26 cellular contexts compared by ENCODE assay signal in genomic region chr6:160798625-160799024, GRCh38.
"Had no signal": no experiment of that assay in that cellular context is flagged by ENCODE, and none has a peak within 500 bp of the region (broad histone marks: within the 10 kb centered on the region; RNA-seq: fewer than 3 reads in every experiment).

No MANE protein-coding gene starts in this region.

- H3K36me3 ChIP-seq: colonic mucosa, esophagus muscularis mucosa, heart right ventricle, neural progenitor cell, prostate gland, right atrium auricular region, suprapubic skin, transverse colon, upper lobe of right lung, uterus had no signal

- H3K4me1 ChIP-seq: colonic mucosa, heart right ventricle, neural progenitor cell, prostate gland, right atrium auricular region, suprapubic skin, transverse colon, upper lobe of right lung, uterus had no signal

- H3K27ac ChIP-seq: colonic mucosa, esophagus muscularis mucosa, heart right ventricle, neural progenitor cell, prostate gland, right atrium auricular region, suprapubic skin, transverse colon, upper lobe of right lung, uterus had no signal

- H3K9me3 ChIP-seq: colonic mucosa, prostate gland, suprapubic skin had no signal

- H3K4me2 ChIP-seq: neural progenitor cell, smooth muscle cell had no signal

- H3K9ac ChIP-seq: neural progenitor cell had no signal

- DNase-seq: colonic mucosa; effector CD8-positive, alpha-beta T cell; foreskin melanocyte; glutamatergic neuron; heart right ventricle; hypothalamus; kidney; mucosa of descending colon; naive B cell; nucleus accumbens; stimulated activated CD4-positive, alpha-beta T cell treated with anti-CD3 and anti-CD28 coated beads, Interleukin-12 subunit alpha, Interleukin-12 subunit beta, amount 100 ng/mL, for 4 hours; stimulated activated CD4-positive, alpha-beta T cell treated with anti-CD3 and anti-CD28 coated beads, Interleukin-1b, Interleukin-23, amount 100 ng/mL, for 48 hours; stimulated activated CD4-positive, alpha-beta T cell treated with anti-CD3 and anti-CD28 coated beads, Interleukin-4, amount 100 ng/mL, for 1 hour; stimulated activated CD8-positive, alpha-beta memory T cell treated with anti-CD3 and anti-CD28 coated beads, Interleukin-4, amount 100 ng/mL, for 48 hours; stimulated activated naive CD4-positive, alpha-beta T cell; stimulated activated naive CD8-positive, alpha-beta T cell treated with anti-CD3 and anti-CD28 coated beads, Interleukin-15, amount 100 ng/mL, for 72 hours; transverse colon; upper lobe of right lung; uterus had no signal

- H3K27me3 ChIP-seq: colonic mucosa, esophagus muscularis mucosa, neural progenitor cell, right atrium auricular region, suprapubic skin, transverse colon, upper lobe of right lung, uterus had no signal

- H3K4me3 ChIP-seq: colonic mucosa, esophagus muscularis mucosa, heart right ventricle, lung, mucosa of descending colon, neural progenitor cell, prostate gland, right atrium auricular region, smooth muscle cell, suprapubic skin, transverse colon, upper lobe of right lung, uterus had no signal

- H2AFZ ChIP-seq: neural progenitor cell had no signal
